Comparison of ENCODE assay signal across 1 cellular context in the genomic region with DNA sequence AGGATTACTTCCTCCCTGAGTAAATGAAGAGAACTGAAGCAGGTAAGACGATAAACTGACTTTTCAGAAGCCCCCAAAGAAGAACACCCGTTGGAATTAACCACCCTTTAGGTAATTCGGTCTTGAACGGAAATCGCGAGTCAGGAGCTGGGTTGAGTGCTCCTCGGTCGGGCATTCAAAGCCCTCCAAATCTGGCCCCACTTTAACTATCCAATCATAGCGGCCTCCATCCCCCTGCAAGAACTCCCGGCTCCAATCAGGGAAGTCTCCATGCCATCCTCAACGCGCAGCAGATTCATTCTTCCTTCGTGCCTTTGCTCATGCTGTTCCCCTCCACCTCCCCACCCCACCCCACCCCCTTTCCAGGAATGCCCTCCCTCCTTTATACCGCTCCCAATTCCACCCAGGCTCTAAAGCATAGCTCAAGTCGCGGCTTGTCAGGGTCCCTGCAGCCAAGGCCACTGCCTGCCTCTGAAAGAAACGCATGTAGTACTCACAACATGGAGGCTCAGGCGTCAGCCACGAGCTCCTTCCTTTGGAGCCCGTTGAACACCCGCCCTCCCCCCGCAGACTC.
A peak's percentile ranks its signal among the peaks of the same experiment; 100 is the strongest.
TF ChIP-seq lines count a peak whose summit lies in the region.

No MANE protein-coding gene starts in this region.

TF ChIP-seq in HEK293, 187 proteins besides CTCF, POLR2A, EP300 and RAD21 (continued from another document and continues in another):
- TF ChIP-seq, protein P1, sequence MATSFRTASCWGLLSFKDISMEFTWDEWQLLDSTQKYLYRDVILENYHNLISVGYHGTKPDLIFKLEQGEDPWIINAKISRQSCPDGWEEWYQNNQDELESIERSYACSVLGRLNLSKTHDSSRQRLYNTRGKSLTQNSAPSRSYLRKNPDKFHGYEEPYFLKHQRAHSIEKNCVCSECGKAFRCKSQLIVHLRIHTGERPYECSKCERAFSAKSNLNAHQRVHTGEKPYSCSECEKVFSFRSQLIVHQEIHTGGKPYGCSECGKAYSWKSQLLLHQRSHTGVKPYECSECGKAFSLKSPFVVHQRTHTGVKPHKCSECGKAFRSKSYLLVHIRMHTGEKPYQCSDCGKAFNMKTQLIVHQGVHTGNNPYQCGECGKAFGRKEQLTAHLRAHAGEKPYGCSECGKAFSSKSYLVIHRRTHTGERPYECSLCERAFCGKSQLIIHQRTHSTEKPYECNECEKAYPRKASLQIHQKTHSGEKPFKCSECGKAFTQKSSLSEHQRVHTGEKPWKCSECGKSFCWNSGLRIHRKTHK (tag by site-specific recombination; IDR thresholded peaks at IDR 0.05): no peak
- no peak for TF ChIP-seq ZNF404 (tag by site-specific recombination; IDR thresholded peaks at IDR 0.05)
- 0 out of 2 replicates have a peak, but pooled peaks have one; percentile 15 for TF ChIP-seq ZBTB17 (tag by site-specific recombination; IDR thresholded peaks at IDR 0.05)
- no peak for TF ChIP-seq ZNF843 (tag by site-specific recombination; IDR thresholded peaks at IDR 0.05)
- no peak for TF ChIP-seq KLF17 (tag by site-specific recombination; IDR thresholded peaks at IDR 0.05)
- TF ChIP-seq KLF7 (tag by site-specific recombination; IDR thresholded peaks at IDR 0.05; ENCODE audit: borderline replicate concordance): no peak
- TF ChIP-seq REPIN1 (tag by site-specific recombination; IDR thresholded peaks at IDR 0.05; ENCODE audit: low read depth): no peak
- no peak for TF ChIP-seq ZBTB10 (tag by site-specific recombination; IDR thresholded peaks at IDR 0.05)
- no peak for TF ChIP-seq ATF2 (tag by site-specific recombination; IDR thresholded peaks at IDR 0.05; ENCODE audit: low read depth)
- TF ChIP-seq, protein P2, sequence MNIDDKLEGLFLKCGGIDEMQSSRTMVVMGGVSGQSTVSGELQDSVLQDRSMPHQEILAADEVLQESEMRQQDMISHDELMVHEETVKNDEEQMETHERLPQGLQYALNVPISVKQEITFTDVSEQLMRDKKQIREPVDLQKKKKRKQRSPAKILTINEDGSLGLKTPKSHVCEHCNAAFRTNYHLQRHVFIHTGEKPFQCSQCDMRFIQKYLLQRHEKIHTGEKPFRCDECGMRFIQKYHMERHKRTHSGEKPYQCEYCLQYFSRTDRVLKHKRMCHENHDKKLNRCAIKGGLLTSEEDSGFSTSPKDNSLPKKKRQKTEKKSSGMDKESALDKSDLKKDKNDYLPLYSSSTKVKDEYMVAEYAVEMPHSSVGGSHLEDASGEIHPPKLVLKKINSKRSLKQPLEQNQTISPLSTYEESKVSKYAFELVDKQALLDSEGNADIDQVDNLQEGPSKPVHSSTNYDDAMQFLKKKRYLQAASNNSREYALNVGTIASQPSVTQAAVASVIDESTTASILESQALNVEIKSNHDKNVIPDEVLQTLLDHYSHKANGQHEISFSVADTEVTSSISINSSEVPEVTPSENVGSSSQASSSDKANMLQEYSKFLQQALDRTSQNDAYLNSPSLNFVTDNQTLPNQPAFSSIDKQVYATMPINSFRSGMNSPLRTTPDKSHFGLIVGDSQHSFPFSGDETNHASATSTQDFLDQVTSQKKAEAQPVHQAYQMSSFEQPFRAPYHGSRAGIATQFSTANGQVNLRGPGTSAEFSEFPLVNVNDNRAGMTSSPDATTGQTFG (tag by site-specific recombination; IDR thresholded peaks at IDR 0.05; ENCODE audit: borderline replicate concordance): no peak
- TF ChIP-seq ZNF202 (tag by site-specific recombination; IDR thresholded peaks at IDR 0.05; ENCODE audit: borderline replicate concordance): no peak
- TF ChIP-seq, protein P3, sequence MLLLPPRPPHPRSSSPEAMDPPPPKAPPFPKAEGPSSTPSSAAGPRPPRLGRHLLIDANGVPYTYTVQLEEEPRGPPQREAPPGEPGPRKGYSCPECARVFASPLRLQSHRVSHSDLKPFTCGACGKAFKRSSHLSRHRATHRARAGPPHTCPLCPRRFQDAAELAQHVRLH (tag by site-specific recombination; IDR thresholded peaks at IDR 0.05): 0 out of 2 replicates have a peak, but pooled peaks have one; percentile 13
- TF ChIP-seq HOXD13 (CRISPR knock-in tag; IDR thresholded peaks at IDR 0.05; ENCODE audit: borderline replicate concordance): no peak
- TF ChIP-seq WT1 (tag by site-specific recombination; IDR thresholded peaks at IDR 0.05): no peak
- no peak for TF ChIP-seq ZNF239 (tag by site-specific recombination; IDR thresholded peaks at IDR 0.05)
- no peak for TF ChIP-seq KLF10 (tag by site-specific recombination; IDR thresholded peaks at IDR 0.05)
- TF ChIP-seq ZNF76 (tag by site-specific recombination; IDR thresholded peaks at IDR 0.05; ENCODE audit: borderline replicate concordance, low read depth): no peak
- TF ChIP-seq ZNF514 (tag by site-specific recombination; IDR thresholded peaks at IDR 0.05): no peak
- TF ChIP-seq ZNF138 (tag by site-specific recombination; IDR thresholded peaks at IDR 0.05; ENCODE audit: borderline replicate concordance): no peak
- no peak for TF ChIP-seq ZNF670 (tag by site-specific recombination; IDR thresholded peaks at IDR 0.05; ENCODE audit: low read depth)
- TF ChIP-seq ZNF561 (tag by site-specific recombination; IDR thresholded peaks at IDR 0.05; ENCODE audit: borderline replicate concordance): 0 out of 2 replicates have a peak, but pooled peaks have one; percentile 24
- no peak for TF ChIP-seq ZNF114 (tag by site-specific recombination; IDR thresholded peaks at IDR 0.05)
- no peak for TF ChIP-seq ZNF530 (tag by site-specific recombination; IDR thresholded peaks at IDR 0.05; ENCODE audit: low read depth)
- peak; percentile 66; the same call in 1 of the 2 replicates for TF ChIP-seq ZNF398 (tag by site-specific recombination; IDR thresholded peaks at IDR 0.05)
- TF ChIP-seq PATZ1 (tag by site-specific recombination; IDR thresholded peaks at IDR 0.05): peak; percentile 66
- TF ChIP-seq ZNF175 (tag by site-specific recombination; IDR thresholded peaks at IDR 0.05): no peak
- TF ChIP-seq ZNF785 (tag by site-specific recombination; IDR thresholded peaks at IDR 0.05): no peak
- TF ChIP-seq ZFP37 (tag by site-specific recombination; IDR thresholded peaks at IDR 0.05): no peak
- no peak for TF ChIP-seq FEZF1 (tag by site-specific recombination; IDR thresholded peaks at IDR 0.05)
- TF ChIP-seq ZNF311 (tag by site-specific recombination; IDR thresholded peaks at IDR 0.05; ENCODE audit: borderline replicate concordance): no peak
- TF ChIP-seq YY1 (tag by site-specific recombination; IDR thresholded peaks at IDR 0.05): no peak
- TF ChIP-seq HOXA7 (CRISPR knock-in tag; IDR thresholded peaks at IDR 0.05; ENCODE audit: borderline replicate concordance): no peak
- no peak for TF ChIP-seq ZNF221 (tag by site-specific recombination; IDR thresholded peaks at IDR 0.05; ENCODE audit: borderline replicate concordance)
- TF ChIP-seq ZNF366 (tag by site-specific recombination; conservative IDR thresholded peaks at IDR 0.05): peak; percentile 22; the same call in 1 of the 2 replicates
- no peak for TF ChIP-seq MYNN (tag by site-specific recombination; IDR thresholded peaks at IDR 0.05; ENCODE audit: borderline replicate concordance)
- peak; percentile 29; the same call in 1 of the 2 replicates for TF ChIP-seq ZBTB20 (tag by site-specific recombination; IDR thresholded peaks at IDR 0.05)
- no peak for TF ChIP-seq KLF16 (tag by site-specific recombination; IDR thresholded peaks at IDR 0.05)
- no peak for TF ChIP-seq ZNF391 (tag by site-specific recombination; IDR thresholded peaks at IDR 0.05; ENCODE audit: borderline replicate concordance, low read depth)
- no peak for TF ChIP-seq ZNF24 (tag by site-specific recombination; IDR thresholded peaks at IDR 0.05)
- no peak for TF ChIP-seq ZFHX2 (tag by site-specific recombination; conservative IDR thresholded peaks at IDR 0.05)
- no peak for TF ChIP-seq TRIM28 (IDR thresholded peaks at IDR 0.05; ENCODE audit: borderline replicate concordance, low read length)
- no peak for TF ChIP-seq HOXC10 (CRISPR knock-in tag; IDR thresholded peaks at IDR 0.05)
- TF ChIP-seq ZNF776 (tag by site-specific recombination; IDR thresholded peaks at IDR 0.05; ENCODE audit: borderline replicate concordance): no peak
- no peak for TF ChIP-seq ZNF433 (tag by site-specific recombination; IDR thresholded peaks at IDR 0.05; ENCODE audit: low read depth)
- TF ChIP-seq ZNF292 (tag by site-specific recombination; IDR thresholded peaks at IDR 0.05; ENCODE audit: borderline replicate concordance, low read depth): no peak
- no peak for TF ChIP-seq ZNF610 (tag by site-specific recombination; IDR thresholded peaks at IDR 0.05; ENCODE audit: borderline replicate concordance)
- no peak for TF ChIP-seq GLI2 (tag by site-specific recombination; IDR thresholded peaks at IDR 0.05; ENCODE audit: borderline replicate concordance, low read depth)
- no peak for TF ChIP-seq OSR2 (tag by site-specific recombination; IDR thresholded peaks at IDR 0.05)
